26 cellular contexts compared by ENCODE assay signal in genomic region chr17:18163528-18163927, GRCh38. TPM values are rescaled to one million over a fixed set of nuclear protein-coding genes. Genes with fewer than 3 reads are reported as not detected.
"Had no signal": no experiment of that assay in that cellular context is flagged by ENCODE, and none has a peak within 500 bp of the region (broad histone marks: within the 10 kb centered on the region; RNA-seq: fewer than 3 reads in every experiment).

No MANE protein-coding gene starts in this region.

- DNase-seq: activated CD4-positive, alpha-beta memory T cell treated with anti-CD3 and anti-CD28 coated beads for 36 hours; activated CD4-positive, alpha-beta T cell treated with anti-CD3 and anti-CD28 coated beads, Interleukin-2, amount 10 ng/mL, durations not matched to agents 24 days and 14 days; activated CD4-positive, CD25-positive, alpha-beta regulatory T cell treated with anti-CD3 and anti-CD28 coated beads, Interleukin-2, amount 50 U/mL, for 72 hours; activated CD8-positive, alpha-beta memory T cell treated with anti-CD3 and anti-CD28 coated beads for 24 hours; activated gamma-delta T cell treated with Interleukin-2 at 50 U/mL for 16 hours; activated naive CD4-positive, alpha-beta T cell treated with anti-CD3 and anti-CD28 coated beads, Interleukin-2, amount 10 ng/mL, durations not matched to agents 7 days and 5 days; activated naive CD8-positive, alpha-beta T cell treated with anti-CD3 and anti-CD28 coated beads for 36 hours; activated T-cell treated with anti-CD3 and anti-CD28 coated beads, Interleukin-2, amount 50 U/mL, for 4 hours; KG1; NCI-H1092; NCI-H1417; NCI-H1694; NCI-H2029; NCI-H2107; NCI-H2171 treated with DMSO at 0.1 percent for 48 hours; NCI-H226; NCI-H510A; NCI-H526 treated with DMSO at 0.1 percent for 48 hours; NCI-H82; OCI-M1; RPMI8226; T-cell; T-helper 2 cell; T1000 had no signal

- H3K4me3 ChIP-seq: SK-N-MC had no signal

- H3K27ac ChIP-seq: SK-N-MC had no signal

RNA-seq across cellular contexts. Expression of gene MYO15A, which starts 55.0 kb away (rescaled TPM):
- total RNA-seq: LHCN-M2 had no signal
